In genomic region chr1:32716312-32717126, GRCh38 we compare ENCODE assay signal across 8 cellular contexts. TPM values are rescaled to one million over a fixed set of nuclear protein-coding genes. Genes with fewer than 3 reads are reported as not detected.
A peak's percentile ranks its signal among the peaks of the same experiment; 100 is the strongest.
DNase-seq lines count a peak whose midpoint lies in the region; ATAC-seq and TF ChIP-seq lines count a peak whose summit lies in the region.

No MANE protein-coding gene starts in this region.

- ATAC-seq in upper lobe of right lung = peak; percentile 92

- DNase-seq in NOMO-1 (lab: John Stamatoyannopoulos, UW; ENCODE audit: unreplicated experiment in 2 of 2) = peak; percentile 24 to 44
- DNase-seq in NOMO-1 treated with dmso at 0.1 percent for 144 hours (lab: John Stamatoyannopoulos, UW; ENCODE audit: unreplicated experiment) = no peak
- peak; percentile 58 for DNase-seq in NCI-H1092 treated with DMSO at 0.1 percent for 48 hours (lab: John Stamatoyannopoulos, UW)
- DNase-seq in SK-N-SH = peak; percentile 70
- DNase-seq in central memory CD4-positive, alpha-beta T cell = peak; percentile 9
- DNase-seq in mesothelial cell of epicardium (ENCODE audit: low spot score in 2 of 2, unreplicated experiment in 2 of 2) = peak; percentile 54 to 81
- DNase-seq in upper lobe of right lung = peak; percentile 97
- DNase-seq in posterior vena cava (ENCODE audit: low spot score) = no peak

- 50% methylated on average over 8 of the region's 9 CpGs for WGBS in SK-N-SH (ENCODE audit: low lambda C conversion rate)

- H3K27ac ChIP-seq in SK-N-SH (ENCODE audit: low read depth in 2 of 2, low read length in 1 of 2) = no peak overlapping the region; a peak in 1 of 4 replicates
- peak overlapping the region; percentile 56 for H3K27ac ChIP-seq in upper lobe of right lung

- H3K4me3 ChIP-seq in SK-N-SH (ENCODE audit: low read depth in 2 of 2, low read length in 1 of 2) (no peak overlapping the region), upper lobe of right lung (no peak overlapping the region)

- H3K9me3 Mint-ChIP-seq in mesothelial cell of epicardium = no peaks in the 10 kb centered on the region

- H3K27ac Mint-ChIP-seq in mesothelial cell of epicardium = peak overlapping the region; percentile 75

- no peaks in the 10 kb centered on the region for H3K9me2 ChIP-seq in SK-N-SH

- TF ChIP-seq RAD21 in SK-N-SH (IDR thresholded peaks at IDR 0.05; ENCODE audit: low read length) = no peak

- 0 out of 2 replicates have a peak overlapping the region, but pooled peaks have one; percentile 38 for H2AFZ ChIP-seq in SK-N-SH (ENCODE audit: low read depth)

- H3K27me3 ChIP-seq in SK-N-SH (ENCODE audit: insufficient read depth) (no peaks in the 10 kb centered on the region), upper lobe of right lung (no peaks in the 10 kb centered on the region)

- no peak overlapping the region for H3K9ac ChIP-seq in SK-N-SH

- TF ChIP-seq EP300 in SK-N-SH (IDR thresholded peaks at IDR 0.05; ENCODE audit: borderline replicate concordance in 1 of 2, low read depth in 1 of 2, low read length in 1 of 2) = no peak

- H3K4me1 ChIP-seq in SK-N-SH (ENCODE audit: control insufficient read depth in 1 of 2, insufficient read depth in 2 of 2, low read depth in 1 of 2, low read length in 1 of 2) (peaks cover 0 to 4% of the 10 kb centered on the region in 2 experiments; a peak in 1 of 4 replicates), upper lobe of right lung (peaks cover 17% of the 10 kb centered on the region)

- POLR2A ChIA-PET in SK-N-SH (lab: Yijun Ruan, JAX) = interaction anchor here (0.6 kb wide), 1 partner anchor 11 kb away, joined by 4 read pairs; no protein-coding TSS in a partner anchor

- no peaks in the 10 kb centered on the region for H3F3A ChIP-seq in SK-N-SH (replicated peaks; ENCODE audit: insufficient read depth)

- H3K4me1 Mint-ChIP-seq in mesothelial cell of epicardium = peaks cover 15% of the 10 kb centered on the region

- no peak overlapping the region for H3K4me2 ChIP-seq in SK-N-SH

- H3K36me3 ChIP-seq in SK-N-SH (replicated peaks in 1 of 2; ENCODE audit: control insufficient read depth in 1 of 2, insufficient read depth in 2 of 2, low read length in 1 of 2) = no peaks in the 10 kb centered on the region
- no peaks in the 10 kb centered on the region for H3K36me3 ChIP-seq in upper lobe of right lung

- H4K20me1 ChIP-seq in SK-N-SH (ENCODE audit: insufficient read depth) = no peaks in the 10 kb centered on the region

- H3K9me3 ChIP-seq in SK-N-SH (no peaks in the 10 kb centered on the region), upper lobe of right lung (no peaks in the 10 kb centered on the region)

- CTCF ChIA-PET in SK-N-SH (lab: Yijun Ruan, JAX) = interaction anchor here (1.0 to 18.9 kb wide), 4 partner anchors 11 to 59 kb away, joined by 3 to 392 read pairs (median 4); partner anchors contain the start of gene SYNC

- H3K4me3 Mint-ChIP-seq in mesothelial cell of epicardium = no peak overlapping the region

- TF ChIP-seq CTCF in SK-N-SH (IDR thresholded peaks at IDR 0.05) (no peak), mesothelial cell of epicardium (IDR thresholded peaks at IDR 0.05; ENCODE audit: unreplicated experiment) (no peak), upper lobe of right lung (IDR thresholded peaks at IDR 0.05) (no peak)

- intact Hi-C loops in upper lobe of right lung (cut with DNase I) = no loop called here
- intact Hi-C loops in posterior vena cava (cut with DNase I) = loop anchor here in 1 of 2 donors (5.0 kb wide), 1 partner anchor 41 kb away; no protein-coding TSS in a partner anchor

- no peaks in the 10 kb centered on the region for H3K36me3 Mint-ChIP-seq in mesothelial cell of epicardium

- H3K79me2 ChIP-seq in SK-N-SH (ENCODE audit: insufficient read depth) = no peaks in the 10 kb centered on the region

- H3K27me3 Mint-ChIP-seq in mesothelial cell of epicardium (ENCODE audit: low read depth) = no peaks in the 10 kb centered on the region

TF ChIP-seq in SK-N-SH, 30 proteins besides CTCF, POLR2A, EP300 and RAD21:
- TF ChIP-seq POLR2AphosphoS5 (IDR thresholded peaks at IDR 0.05; ENCODE audit: low read depth, low read length) (peak; percentile 17; the same call in 1 of the 2 replicates), GABPA (IDR thresholded peaks at IDR 0.05; ENCODE audit: low read depth) (no peak), CHD2 (IDR thresholded peaks at IDR 0.05; ENCODE audit: low read length, partially characterized antibody) (peak; percentile 37)
- TF ChIP-seq, protein P1, sequence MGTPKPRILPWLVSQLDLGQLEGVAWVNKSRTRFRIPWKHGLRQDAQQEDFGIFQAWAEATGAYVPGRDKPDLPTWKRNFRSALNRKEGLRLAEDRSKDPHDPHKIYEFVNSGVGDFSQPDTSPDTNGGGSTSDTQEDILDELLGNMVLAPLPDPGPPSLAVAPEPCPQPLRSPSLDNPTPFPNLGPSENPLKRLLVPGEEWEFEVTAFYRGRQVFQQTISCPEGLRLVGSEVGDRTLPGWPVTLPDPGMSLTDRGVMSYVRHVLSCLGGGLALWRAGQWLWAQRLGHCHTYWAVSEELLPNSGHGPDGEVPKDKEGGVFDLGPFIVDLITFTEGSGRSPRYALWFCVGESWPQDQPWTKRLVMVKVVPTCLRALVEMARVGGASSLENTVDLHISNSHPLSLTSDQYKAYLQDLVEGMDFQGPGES (IDR thresholded peaks at IDR 0.05; ENCODE audit: low read depth, low read length) = no peak

RNA-seq across cellular contexts. Expression of gene SYNC, which starts 13.9 kb away (rescaled TPM):
- 25.6 and 32.0 TPM in 2 replicates for polyA plus RNA-seq in SK-N-SH (2012; rRNA removed)
- 40.4 and 45.3 TPM in 2 replicates for polyA plus RNA-seq in SK-N-SH (2012; cell fraction: cytosol; rRNA removed)
- 26.0 and 30.2 TPM in 2 replicates for polyA plus RNA-seq in SK-N-SH (2012; cell fraction: nucleus; rRNA removed)
- 3.9 to 4.5 TPM (median 4.0 TPM) in 3 replicates for total RNA-seq in mesothelial cell of epicardium
- total RNA-seq in upper lobe of right lung = 16.9 TPM
- total RNA-seq in posterior vena cava = 100 to 1,000 TPM in 1 of 2 donors, 10 to 100 TPM in 1; 57.5 to 102 TPM

Comparison
In these comparisons a context has a peak if more than half of its experiments do, and no peak if none do; other contexts are left out.
1. DNase-seq: peak in NOMO-1 (2 of 2), NCI-H1092 treated with DMSO at 0.1 percent for 48 hours (single experiment), SK-N-SH (single experiment), central memory CD4-positive, alpha-beta T cell (single experiment), mesothelial cell of epicardium (2 of 2) and upper lobe of right lung (single experiment); none in NOMO-1 treated with dmso at 0.1 percent for 144 hours (single experiment) and posterior vena cava (single experiment).